In the genomic region with DNA sequence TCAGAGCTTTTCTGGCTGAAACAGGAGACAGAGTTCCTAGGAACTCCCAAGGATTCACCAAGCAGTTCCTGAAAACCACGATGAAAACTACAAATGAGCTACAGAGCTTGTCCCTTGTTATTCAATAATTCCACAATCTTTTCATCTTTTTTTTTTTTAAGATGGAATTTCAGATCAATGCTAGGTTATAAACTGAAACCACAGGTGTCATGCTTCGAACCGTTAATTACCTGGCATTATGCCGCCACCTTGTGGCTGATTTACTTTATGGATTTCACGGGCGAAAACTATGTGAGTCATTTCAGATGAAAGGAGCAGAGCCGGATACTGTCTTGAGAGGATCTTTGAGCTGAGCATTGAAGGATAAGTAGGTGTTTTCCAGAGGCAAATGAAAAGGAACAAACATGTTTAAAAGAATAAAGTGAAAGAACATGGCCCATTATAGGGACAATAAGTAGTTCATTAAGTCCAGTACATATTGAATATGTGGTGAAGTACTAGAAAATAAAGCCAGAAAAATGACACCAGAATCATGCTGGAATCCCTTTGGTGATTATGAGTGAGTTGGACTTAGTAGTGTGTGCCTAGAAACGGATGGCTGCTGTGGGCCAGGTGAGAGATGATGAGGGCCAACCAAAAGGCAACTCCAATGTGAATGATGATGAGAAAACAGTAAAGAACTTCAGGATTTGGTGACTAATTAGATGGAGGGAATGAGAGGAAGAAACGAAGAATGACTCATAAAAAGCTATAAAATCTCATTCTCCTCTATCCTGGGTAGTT, we compare ENCODE assay signal across 8 cellular contexts. TPM values are rescaled to one million over a fixed set of nuclear protein-coding genes. Genes with fewer than 3 reads are reported as not detected.
A peak's percentile ranks its signal among the peaks of the same experiment; 100 is the strongest.
DNase-seq lines count a peak whose midpoint lies in the region; ATAC-seq, FAIRE-seq and TF ChIP-seq lines count a peak whose summit lies in the region.

No MANE protein-coding gene starts in this region.

- no peaks in the 10 kb centered on the region for H3K9me3 Mint-ChIP-seq in activated T-helper 17 cell treated with anti-CD3 and anti-CD28 coated beads, Interleukin-2, amount 50 U/mL, for 72 hours

- TF ChIP-seq CTCF in D721Med (IDR thresholded peaks at IDR 0.05; ENCODE audit: insufficient read depth, missing control alignments), result peak; percentile 84
- TF ChIP-seq CTCF in RWPE1 (conservative IDR thresholded peaks at IDR 0.05; ENCODE audit: low read depth), result peak; percentile 71
- peak; percentile 62 for TF ChIP-seq CTCF in fibroblast of the aortic adventitia (IDR thresholded peaks at IDR 0.05; ENCODE audit: insufficient read depth, low read length)
- TF ChIP-seq CTCF in suprapubic skin (IDR thresholded peaks at IDR 0.05), result peak; percentile 43

- no peaks in the 10 kb centered on the region for H3K27me3 ChIP-seq in suprapubic skin

- POLR2A ChIA-PET in RWPE1 (lab: Yijun Ruan, JAX; ENCODE audit: low non-redundant PET), result no interaction called here

- peak overlapping the region; percentile 49 for H3K27ac Mint-ChIP-seq in activated T-helper 17 cell treated with anti-CD3 and anti-CD28 coated beads, Interleukin-2, amount 50 U/mL, for 72 hours

- ATAC-seq in GM21576 (IDR thresholded peaks at IDR 0.05; ENCODE audit: unreplicated experiment), result peak; percentile 61
- ATAC-seq in activated T-helper 17 cell treated with anti-CD3 and anti-CD28 coated beads, Interleukin-2, amount 50 U/mL, for 72 hours (replicated peaks), result peak; percentile 56

- 9% methylated on average over 9 of the region's 9 CpGs for WGBS in suprapubic skin

- peaks cover 30% of the 10 kb centered on the region for H3K4me1 Mint-ChIP-seq in activated T-helper 17 cell treated with anti-CD3 and anti-CD28 coated beads, Interleukin-2, amount 50 U/mL, for 72 hours

- H3K4me3 ChIP-seq in fibroblast of the aortic adventitia (ENCODE audit: low read depth, low read length), result no peak overlapping the region
- H3K4me3 ChIP-seq in suprapubic skin, result no peak overlapping the region

- H3K27ac ChIP-seq in RWPE1 (no peak overlapping the region), suprapubic skin (no peak overlapping the region)

- peaks cover 7% of the 10 kb centered on the region for H3K4me1 ChIP-seq in suprapubic skin

- DNase-seq in D721Med (ENCODE audit: insufficient read length, low spot score) (no peak), LoVo (ENCODE audit: low spot score) (peak; percentile 80), RWPE1 (ENCODE audit: low spot score) (peak; percentile 70), fibroblast of the aortic adventitia (ENCODE audit: low read depth) (peak; percentile 80), occipital lobe (lab: John Stamatoyannopoulos, UW) (peak; percentile 46), suprapubic skin (ENCODE audit: low spot score in 2 of 2) (peak in 1 of 2 donors; percentile 74)

- H3K4me3 Mint-ChIP-seq in activated T-helper 17 cell treated with anti-CD3 and anti-CD28 coated beads, Interleukin-2, amount 50 U/mL, for 72 hours, result peak overlapping the region; percentile 21

- CTCF ChIA-PET in RWPE1 (lab: Yijun Ruan, JAX), result interaction anchor here (0.6 to 3.0 kb wide), 39 partner anchors 8 to 1082 kb away, joined by 3 to 26 read pairs (median 4); partner anchors contain the start of gene TBCCD1

- peaks cover 22% of the 10 kb centered on the region for H3K36me3 Mint-ChIP-seq in activated T-helper 17 cell treated with anti-CD3 and anti-CD28 coated beads, Interleukin-2, amount 50 U/mL, for 72 hours (ENCODE audit: low read depth)

- no peak for TF ChIP-seq EP300 in suprapubic skin (IDR thresholded peaks at IDR 0.05)

- H3K36me3 ChIP-seq in suprapubic skin, result peaks cover 9% of the 10 kb centered on the region

- no peaks in the 10 kb centered on the region for H3K27me3 Mint-ChIP-seq in activated T-helper 17 cell treated with anti-CD3 and anti-CD28 coated beads, Interleukin-2, amount 50 U/mL, for 72 hours

- peak; percentile 77 for FAIRE-seq in D721Med (lab: Jason Lieb, UNC)

- no peak for TF ChIP-seq POLR2A in suprapubic skin (IDR thresholded peaks at IDR 0.05)

- H3K9me3 ChIP-seq in suprapubic skin, result no peaks in the 10 kb centered on the region

RNA-seq across cellular contexts. Expression of gene CRYGS, which starts 3.5 kb away (rescaled TPM):
- total RNA-seq in activated T-helper 17 cell treated with anti-CD3 and anti-CD28 coated beads, Interleukin-2, amount 50 U/mL, for 72 hours, result 1 to 10 TPM; 2.4 to 4.9 TPM
- total RNA-seq in fibroblast of the aortic adventitia (ENCODE audit: low replicate concordance) (1.3 TPM in 1 of 2 replicates, not detected in the other), occipital lobe (1.6 TPM), suprapubic skin (1 to 10 TPM; 2.2 to 6.7 (median 3.6) TPM)

RNA-seq across cellular contexts. Expression of gene TBCCD1, which starts 26.5 kb away (rescaled TPM):
- 1 to 10 TPM; 7.8 to 9.7 TPM for total RNA-seq in activated T-helper 17 cell treated with anti-CD3 and anti-CD28 coated beads, Interleukin-2, amount 50 U/mL, for 72 hours
- total RNA-seq in fibroblast of the aortic adventitia (ENCODE audit: low replicate concordance), result 2.9 and 17.5 TPM in 2 replicates
- 37.1 TPM for total RNA-seq in occipital lobe
- total RNA-seq in suprapubic skin, result 10 to 100 TPM; 16.6 to 19.8 (median 17.6) TPM

RNA-seq across cellular contexts. Expression of gene DNAJB11, which starts 29.9 kb away (rescaled TPM):
- 10 to 100 TPM; 22.4 to 46.7 TPM for total RNA-seq in activated T-helper 17 cell treated with anti-CD3 and anti-CD28 coated beads, Interleukin-2, amount 50 U/mL, for 72 hours
- total RNA-seq in fibroblast of the aortic adventitia (ENCODE audit: low replicate concordance), result 44.0 and 44.6 TPM in 2 replicates
- 34.9 TPM for total RNA-seq in occipital lobe
- 10 to 100 TPM; 30.3 to 35.9 (median 30.9) TPM for total RNA-seq in suprapubic skin
